ENCODE assay signal across 13 cellular contexts in the genomic region with DNA sequence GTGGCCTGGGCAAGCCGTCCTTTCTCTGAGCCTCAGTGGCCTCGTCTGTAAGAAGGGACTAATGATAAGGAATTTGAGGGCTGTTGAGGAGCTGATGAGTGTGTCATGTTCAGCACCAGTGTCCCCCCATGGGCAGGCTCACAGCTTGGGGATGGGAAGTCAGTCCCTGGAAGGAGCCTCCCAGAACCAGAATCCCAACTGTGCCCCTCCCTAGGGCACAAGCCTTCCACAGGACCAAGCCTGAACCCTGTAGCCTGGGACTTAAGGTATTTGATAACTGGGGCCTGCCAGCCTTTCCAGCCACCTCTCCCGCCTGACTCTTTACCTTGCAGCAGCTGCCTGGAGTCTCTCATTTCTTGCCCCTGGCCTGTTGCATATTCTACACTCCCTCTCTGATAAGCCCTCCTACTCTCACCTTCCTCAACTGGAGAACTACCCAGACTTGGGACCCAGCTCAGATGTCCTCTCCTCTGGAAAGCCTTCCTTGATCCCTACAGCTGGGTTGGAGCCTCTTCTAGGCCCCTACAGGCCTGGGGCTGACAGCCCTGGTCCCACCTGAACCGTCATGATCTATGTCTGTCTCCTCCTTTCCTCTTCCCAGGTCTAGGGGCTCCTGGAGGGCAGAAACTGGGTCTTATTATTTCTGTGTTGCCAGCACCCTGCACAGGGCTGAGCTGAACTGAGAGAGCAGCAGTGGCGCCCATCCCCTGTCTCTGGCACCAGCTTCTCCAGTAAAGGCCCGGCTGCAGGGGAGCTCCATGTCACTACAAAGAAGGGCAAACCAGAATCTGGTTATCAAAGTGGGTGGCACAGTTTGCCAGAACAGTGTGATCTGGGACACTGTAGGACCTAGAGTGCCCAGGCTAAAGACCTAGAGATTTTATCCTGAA. TPM values are rescaled to one million over a fixed set of nuclear protein-coding genes. Genes with fewer than 3 reads are reported as not detected.
A peak's percentile ranks its signal among the peaks of the same experiment; 100 is the strongest.
DNase-seq lines count a peak whose midpoint lies in the region; ATAC-seq and TF ChIP-seq lines count a peak whose summit lies in the region.
"Had no signal": no experiment of that assay in that cellular context is flagged by ENCODE, and none has a peak within 500 bp of the region (broad histone marks: within the 10 kb centered on the region; RNA-seq: fewer than 3 reads in every experiment).

No MANE protein-coding gene starts in this region.

- no peak for DNase-seq in activated CD4-positive, alpha-beta T cell treated with anti-CD3 and anti-CD28 coated beads, Interleukin-2, amount 10 ng/mL, durations not matched to agents 24 days and 14 days
- DNase-seq in activated CD4-positive, alpha-beta T cell treated with anti-CD3 and anti-CD28 coated beads, Interleukin-2, amount 50 U/mL, for 1 hour: no peak
- no peak for DNase-seq in WTC11 (ENCODE audit: low spot score)
- DNase-seq in lower lobe of right lung: peak; percentile 35
- no peak for DNase-seq in GM23248
- DNase-seq: ACHN; activated CD4-positive, alpha-beta T cell treated with anti-CD3 and anti-CD28 coated beads for 4 hours; body of pancreas; NCI-H1048; NCI-H446 treated with DMSO at 0.1 percent for 48 hours had no signal

- no peaks in the 10 kb centered on the region for H3K9me3 ChIP-seq in lower lobe of right lung
- no peaks in the 10 kb centered on the region for H3K9me3 ChIP-seq in skeletal muscle tissue (ENCODE audit: control insufficient read depth in 3 of 3, low read length in 3 of 3)
- no peaks in the 10 kb centered on the region for H3K9me3 ChIP-seq in GM23248 (ENCODE audit: low read depth)
- no peaks in the 10 kb centered on the region for H3K9me3 ChIP-seq in gastroesophageal sphincter
- H3K9me3 ChIP-seq: body of pancreas had no signal

- peaks cover 35% of the 10 kb centered on the region for H3K4me1 ChIP-seq in lower lobe of right lung
- H3K4me1 ChIP-seq in skeletal muscle tissue (ENCODE audit: control insufficient read depth in 3 of 3, insufficient read depth in 3 of 3, low read length in 3 of 3): peaks cover 75 to 97% (median 92%) of the 10 kb centered on the region in 3 donors
- no peaks in the 10 kb centered on the region; the same call in 1 of the 2 replicates for H3K4me1 ChIP-seq in GM23248 (ENCODE audit: insufficient read depth)
- H3K4me1 ChIP-seq in gastroesophageal sphincter: peaks cover 0 to 21% (median 5%) of the 10 kb centered on the region in 3 donors

- no peaks in the 10 kb centered on the region for H3F3A ChIP-seq in GM23248 (ENCODE audit: insufficient read depth)

- H3K36me3 Mint-ChIP-seq in activated CD4-positive, alpha-beta T cell treated with anti-CD3 and anti-CD28 coated beads, Interleukin-2, amount 10 ng/mL, durations not matched to agents 24 days and 14 days (ENCODE audit: low read depth): no peaks in the 10 kb centered on the region
- no peaks in the 10 kb centered on the region for H3K36me3 Mint-ChIP-seq in WTC11

- CTCF ChIA-PET in WTC11 (lab: Charles Lee): interaction anchor here (0.7 to 2.9 kb wide), 9 partner anchors 10 to 259 kb away, joined by 3 to 27 read pairs (median 4); no protein-coding TSS in a partner anchor

- H3K27ac ChIP-seq in lower lobe of right lung: no peak overlapping the region
- H3K27ac ChIP-seq in skeletal muscle tissue (ENCODE audit: low read depth, low read length): peak overlapping the region; percentile 94
- H3K27ac ChIP-seq in GM23248: no peak overlapping the region
- H3K27ac ChIP-seq in gastroesophageal sphincter: no peak overlapping the region
- H3K27ac ChIP-seq: body of pancreas had no signal

- H3K4me3 Mint-ChIP-seq in activated CD4-positive, alpha-beta T cell treated with anti-CD3 and anti-CD28 coated beads, Interleukin-2, amount 10 ng/mL, durations not matched to agents 24 days and 14 days: peak overlapping the region; percentile 69
- peak overlapping the region; percentile 78 for H3K4me3 Mint-ChIP-seq in WTC11

- in situ Hi-C loops in GM23248 (cut with MboI): no loop called here

- no peak for TF ChIP-seq EP300 in gastroesophageal sphincter (IDR thresholded peaks at IDR 0.05)

- H3K27ac Mint-ChIP-seq in activated CD4-positive, alpha-beta T cell treated with anti-CD3 and anti-CD28 coated beads, Interleukin-2, amount 10 ng/mL, durations not matched to agents 24 days and 14 days: no peak overlapping the region
- H3K27ac Mint-ChIP-seq in WTC11: no peak overlapping the region

- TF ChIP-seq CTCF in WTC11 (IDR thresholded peaks at IDR 0.05) (no peak), lower lobe of right lung (IDR thresholded peaks at IDR 0.05) (no peak), gastroesophageal sphincter (IDR thresholded peaks at IDR 0.05) (no peak)

- 89 to 92% methylated on average over 6 of the region's 6 CpGs for WGBS in GM23248 (ENCODE audit: low coverage in 1 of 2, low lambda C conversion rate in 2 of 2, missing lambda C conversion rate in 2 of 2), 2 experiments
- 88 to 100% methylated on average over 1 to 5 of the region's 6 CpGs for WGBS in gastroesophageal sphincter (ENCODE audit: low coverage in 1 of 2), 2 donors

- no peaks in the 10 kb centered on the region for H3K79me2 ChIP-seq in GM23248 (ENCODE audit: insufficient read depth)

- ATAC-seq in WTC11 (no peak), lower lobe of right lung (no peak), gastroesophageal sphincter (no peak), GM19324 (IDR thresholded peaks at IDR 0.05; ENCODE audit: low FRiP score, unreplicated experiment) (no peak)
- ATAC-seq: body of pancreas had no signal

- no peaks in the 10 kb centered on the region for H3K27me3 ChIP-seq in lower lobe of right lung (ENCODE audit: low read depth)
- no peaks in the 10 kb centered on the region for H3K27me3 ChIP-seq in skeletal muscle tissue (ENCODE audit: control insufficient read depth in 3 of 3, insufficient read depth in 3 of 3, low read length in 3 of 3)
- H3K27me3 ChIP-seq in GM23248 (replicated peaks; ENCODE audit: insufficient read depth): peaks cover 14% of the 10 kb centered on the region
- peaks cover 19% of the 10 kb centered on the region for H3K27me3 ChIP-seq in gastroesophageal sphincter
- H3K27me3 ChIP-seq: body of pancreas had no signal

- no peaks in the 10 kb centered on the region for H3K9me3 Mint-ChIP-seq in activated CD4-positive, alpha-beta T cell treated with anti-CD3 and anti-CD28 coated beads, Interleukin-2, amount 10 ng/mL, durations not matched to agents 24 days and 14 days
- H3K9me3 Mint-ChIP-seq in WTC11: no peaks in the 10 kb centered on the region

- H4K20me1 ChIP-seq in GM23248 (ENCODE audit: insufficient read depth): no peaks in the 10 kb centered on the region

- H3K4me3 ChIP-seq in lower lobe of right lung (no peak overlapping the region), skeletal muscle tissue (ENCODE audit: low read length in 3 of 3) (peak overlapping the region; percentile 87 to 91 (median 89)), GM23248 (no peak overlapping the region), gastroesophageal sphincter (no peak overlapping the region)
- H3K4me3 ChIP-seq: body of pancreas had no signal

- H2AFZ ChIP-seq in GM23248: no peak overlapping the region

- H3K9me2 ChIP-seq in GM23248 (ENCODE audit: insufficient read depth): no peaks in the 10 kb centered on the region

- POLR2A ChIA-PET in WTC11 (lab: Charles Lee): interaction anchor here (1.4 kb wide), 1 partner anchor 17 kb away, joined by 5 read pairs; no protein-coding TSS in a partner anchor

- intact Hi-C loops in activated CD4-positive, alpha-beta T cell treated with anti-CD3 and anti-CD28 coated beads, Interleukin-2, amount 10 ng/mL, durations not matched to agents 24 days and 14 days (cut with micrococcal nuclease): no loop called here
- intact Hi-C loops in lower lobe of right lung (cut with DNase I): no loop called here

- no peak overlapping the region for H3K4me2 ChIP-seq in GM23248 (ENCODE audit: unreplicated experiment)

- no peaks in the 10 kb centered on the region for H3K36me3 ChIP-seq in lower lobe of right lung
- peaks cover 7 to 9% (median 8%) of the 10 kb centered on the region in 3 donors for H3K36me3 ChIP-seq in skeletal muscle tissue (ENCODE audit: control insufficient read depth in 3 of 3, insufficient read depth in 3 of 3, low read length in 3 of 3)
- no peaks in the 10 kb centered on the region for H3K36me3 ChIP-seq in GM23248 (ENCODE audit: low read depth)
- H3K36me3 ChIP-seq in gastroesophageal sphincter: no peaks in the 10 kb centered on the region

- H3K27me3 Mint-ChIP-seq in activated CD4-positive, alpha-beta T cell treated with anti-CD3 and anti-CD28 coated beads, Interleukin-2, amount 10 ng/mL, durations not matched to agents 24 days and 14 days: peaks cover 51% of the 10 kb centered on the region
- peaks cover 61% of the 10 kb centered on the region for H3K27me3 Mint-ChIP-seq in WTC11 (ENCODE audit: low read depth)

- H3K4me1 Mint-ChIP-seq in activated CD4-positive, alpha-beta T cell treated with anti-CD3 and anti-CD28 coated beads, Interleukin-2, amount 10 ng/mL, durations not matched to agents 24 days and 14 days: peaks cover 7% of the 10 kb centered on the region
- H3K4me1 Mint-ChIP-seq in WTC11: peaks cover 8% of the 10 kb centered on the region

- peak overlapping the region; percentile 91 to 98 (median 91) for H3K9ac ChIP-seq in skeletal muscle tissue (ENCODE audit: low read depth in 1 of 3, low read length in 3 of 3)
- H3K9ac ChIP-seq in GM23248: no peak overlapping the region

- TF ChIP-seq POLR2A in gastroesophageal sphincter (IDR thresholded peaks at IDR 0.05): no peak

TF ChIP-seq in WTC11, 78 proteins besides CTCF, POLR2A, EP300 and RAD21:
- TF ChIP-seq GRHL2 (CRISPR knock-in tag; IDR thresholded peaks at IDR 0.05; ENCODE audit: insufficient replicate concordance, severe bottlenecking) (no peak), TCF7 (CRISPR knock-in tag; IDR thresholded peaks at IDR 0.05; ENCODE audit: low read depth) (no peak)

RNA-seq across cellular contexts. Expression of a gene that starts 1.6 kb away (rescaled TPM):
- not detected in 2 replicates for total RNA-seq in activated CD4-positive, alpha-beta T cell treated with anti-CD3 and anti-CD28 coated beads, Interleukin-2, amount 10 ng/mL, durations not matched to agents 24 days and 14 days
- 0.94 to 1.2 TPM (median 1.2 TPM) in 3 replicates for total RNA-seq in WTC11 (2021)
- 6.5 TPM for total RNA-seq in lower lobe of right lung
- 1.0 TPM for total RNA-seq in skeletal muscle tissue
- not detected in 2 replicates for total RNA-seq in GM23248 (2014; rRNA removed; shearing (Covaris generic))
- polyA plus RNA-seq in GM23248 (2016; fragmentation: Nextera tagmentation; extraction: Ambion mirVana): not detected in 2 replicates
- total RNA-seq in gastroesophageal sphincter: 1 to 10 TPM in 2 of 4 donors, under 1 TPM in 2; 0.35 to 2.5 (median 0.89) TPM

RNA-seq across cellular contexts. Expression of a gene that starts 52.5 kb away (rescaled TPM):
- total RNA-seq in activated CD4-positive, alpha-beta T cell treated with anti-CD3 and anti-CD28 coated beads, Interleukin-2, amount 10 ng/mL, durations not matched to agents 24 days and 14 days: not detected in 2 replicates
- total RNA-seq in WTC11 (2021) (0.11 to 0.16 TPM in 2 of 3 replicates, not detected in the other), lower lobe of right lung (3.6 TPM), skeletal muscle tissue (2.1 TPM), gastroesophageal sphincter (1 to 10 TPM; 1.8 to 2.8 (median 2.3) TPM)
- 0.76 TPM in 1 of 2 replicates, not detected in the other for total RNA-seq in GM23248 (2014; rRNA removed; shearing (Covaris generic))
- polyA plus RNA-seq in GM23248 (2016; fragmentation: Nextera tagmentation; extraction: Ambion mirVana): 0.99 and 1.5 TPM in 2 replicates
- total RNA-seq: body of pancreas had no signal

Comparison
In these comparisons a context has a peak if more than half of its experiments do, and no peak if none do; other contexts are left out.
1. H3K4me3 ChIP-seq: peak in skeletal muscle tissue (3 of 3); none in lower lobe of right lung (single experiment), GM23248 (single experiment) and gastroesophageal sphincter (0 of 2).